Comparison of ENCODE assay signal across 10 cellular contexts in the genomic region with DNA sequence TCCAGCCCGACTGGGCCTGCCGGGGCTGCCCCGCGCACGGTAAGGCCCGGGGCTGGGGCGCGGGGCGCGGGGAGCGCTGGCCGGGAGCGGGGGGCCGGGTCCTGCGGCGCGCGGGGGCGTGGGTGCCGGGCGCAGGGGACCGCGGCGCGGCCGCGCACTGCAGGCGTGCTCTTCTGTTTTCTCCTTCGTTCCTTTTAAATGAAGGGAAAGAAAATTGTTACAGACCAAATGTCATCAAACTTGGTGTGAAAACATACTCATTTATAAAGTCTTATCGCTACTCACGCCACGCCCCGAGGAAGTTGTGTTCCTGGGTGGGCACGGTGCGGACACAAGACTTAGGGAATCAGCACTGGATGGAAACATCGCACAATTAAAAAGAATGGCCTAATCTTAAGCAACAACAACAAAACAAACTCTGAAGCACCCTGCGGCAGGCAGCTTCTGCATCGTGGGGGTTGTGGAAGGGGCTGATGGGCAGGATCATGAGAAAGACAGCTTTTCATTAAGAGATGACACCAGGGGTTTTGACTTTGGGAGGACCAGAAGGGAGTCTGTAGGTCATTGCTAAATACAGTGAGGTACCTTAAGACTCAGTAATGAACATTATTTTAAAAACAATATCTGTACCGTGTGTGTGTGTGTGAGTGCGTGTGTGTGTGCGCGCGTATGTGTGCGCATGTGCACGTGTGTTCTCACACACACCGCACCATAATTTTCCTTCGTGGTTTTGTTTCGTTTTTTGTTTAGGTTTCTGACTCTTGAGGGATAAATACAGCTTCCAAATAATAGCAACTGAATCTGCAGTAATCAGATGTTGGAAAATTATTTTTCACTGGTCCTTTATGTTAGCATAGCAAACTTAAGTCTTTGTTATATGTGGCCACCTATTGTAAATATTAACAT. TPM values are rescaled to one million over a fixed set of nuclear protein-coding genes. Genes with fewer than 3 reads are reported as not detected.
DNase-seq lines count a peak whose midpoint lies in the region; ATAC-seq and TF ChIP-seq lines count a peak whose summit lies in the region.
"Had no signal": no experiment of that assay in that cellular context is flagged by ENCODE, and none has a peak within 500 bp of the region (broad histone marks: within the 10 kb centered on the region; RNA-seq: fewer than 3 reads in every experiment).

No MANE protein-coding gene starts in this region.

- H3K4me3 ChIP-seq in esophagus muscularis mucosa (peak overlapping the region; percentile 50 to 56 (median 52)), ovary (peak overlapping the region; percentile 27), esophagus squamous epithelium (peak overlapping the region in 2 of 4 donors; percentile 24 to 59)
- no peak overlapping the region for H3K4me3 ChIP-seq in naive thymus-derived CD4-positive, alpha-beta T cell (ENCODE audit: low read length)

- H3K36me3 ChIP-seq in esophagus muscularis mucosa (no peaks in the 10 kb centered on the region), ovary (no peaks in the 10 kb centered on the region), esophagus squamous epithelium (no peaks in the 10 kb centered on the region)
- H3K36me3 ChIP-seq in naive thymus-derived CD4-positive, alpha-beta T cell (ENCODE audit: control insufficient read depth in 2 of 3, insufficient read depth in 3 of 3, low read length in 3 of 3), result no peaks in the 10 kb centered on the region

- H3K4me1 ChIP-seq in esophagus muscularis mucosa, result peaks cover 0 to 27% (median 15%) of the 10 kb centered on the region in 4 donors
- no peaks in the 10 kb centered on the region for H3K4me1 ChIP-seq in ovary (ENCODE audit: insufficient read depth)
- H3K4me1 ChIP-seq in naive thymus-derived CD4-positive, alpha-beta T cell (ENCODE audit: control insufficient read depth in 2 of 2, insufficient read depth in 2 of 2, low read length in 2 of 2), result no peaks in the 10 kb centered on the region
- H3K4me1 ChIP-seq in esophagus squamous epithelium, result peaks cover 0 to 16% (median 0%) of the 10 kb centered on the region in 3 donors

- no peak for TF ChIP-seq CTCF in esophagus muscularis mucosa (IDR thresholded peaks at IDR 0.05)
- TF ChIP-seq CTCF in ovary (IDR thresholded peaks at IDR 0.05), result no peak
- no peak for TF ChIP-seq CTCF in esophagus squamous epithelium (IDR thresholded peaks at IDR 0.05)

- no peak overlapping the region for H3K27ac Mint-ChIP-seq in naive thymus-derived CD4-positive, alpha-beta T cell
- H3K27ac Mint-ChIP-seq: CD4-positive, alpha-beta memory T cell had no signal

- peaks cover 0 to 8% (median 0%) of the 10 kb centered on the region in 11 donors for H3K9me3 Mint-ChIP-seq in naive thymus-derived CD4-positive, alpha-beta T cell

- peaks cover 0 to 11% (median 9%) of the 10 kb centered on the region in 7 donors for H3K4me1 Mint-ChIP-seq in naive thymus-derived CD4-positive, alpha-beta T cell

- H3K9me3 ChIP-seq in esophagus muscularis mucosa (no peaks in the 10 kb centered on the region), ovary (no peaks in the 10 kb centered on the region), esophagus squamous epithelium (no peaks in the 10 kb centered on the region)
- H3K9me3 ChIP-seq in naive thymus-derived CD4-positive, alpha-beta T cell (ENCODE audit: control insufficient read depth in 2 of 3, low read length in 3 of 3), result no peaks in the 10 kb centered on the region

- in situ Hi-C loops in ACHN (cut with HindIII; ENCODE audit: low pct_ligation_motif_present, low pct_unique_long_range_greater_than_20kb, low sequenced_read_pairs), result no loop called here

- H3K36me3 Mint-ChIP-seq in naive thymus-derived CD4-positive, alpha-beta T cell, result no peaks in the 10 kb centered on the region
- H3K36me3 Mint-ChIP-seq: CD4-positive, alpha-beta memory T cell had no signal

- H3K27me3 ChIP-seq in esophagus muscularis mucosa, result peaks cover 0 to 42% (median 4%) of the 10 kb centered on the region in 4 donors
- no peaks in the 10 kb centered on the region for H3K27me3 ChIP-seq in ovary
- H3K27me3 ChIP-seq in naive thymus-derived CD4-positive, alpha-beta T cell (ENCODE audit: control insufficient read depth in 2 of 2, insufficient read depth in 2 of 2, low read length in 2 of 2), result no peaks in the 10 kb centered on the region
- peaks cover 3 to 75% (median 9%) of the 10 kb centered on the region in 4 donors for H3K27me3 ChIP-seq in esophagus squamous epithelium

- no peak for ATAC-seq in naive thymus-derived CD4-positive, alpha-beta T cell

- WGBS in esophagus muscularis mucosa, result 8% methylated on average over 35 of the region's 48 CpGs
- WGBS in ovary, 3 donors, result 1 to 4% (median 2%) methylated on average over 48 of the region's 48 CpGs
- WGBS in esophagus squamous epithelium, 2 donors, result 11 to 18% methylated on average over 14 to 29 of the region's 48 CpGs

- POLR2A ChIA-PET in naive thymus-derived CD4-positive, alpha-beta T cell (lab: Charles Lee), result no interaction called here

- intact Hi-C loops in esophagus muscularis mucosa (cut with DNase I), result no loop called here
- intact Hi-C loops in ovary (cut with DNase I), result no loop called here
- intact Hi-C loops in naive thymus-derived CD4-positive, alpha-beta T cell (cut with micrococcal nuclease), result no loop called here
- intact Hi-C loops in esophagus squamous epithelium (cut with DNase I), result no loop called here

- peaks cover 33 to 68% (median 51%) of the 10 kb centered on the region in 5 donors for H3K27me3 Mint-ChIP-seq in naive thymus-derived CD4-positive, alpha-beta T cell

- no peak for TF ChIP-seq EP300 in esophagus muscularis mucosa (IDR thresholded peaks at IDR 0.05)
- TF ChIP-seq EP300 in ovary (IDR thresholded peaks at IDR 0.05), result no peak

- H3K4me3 Mint-ChIP-seq in naive thymus-derived CD4-positive, alpha-beta T cell, result peak overlapping the region in 3 of 10 donors; percentile 29 to 46 (median 38)

- CTCF ChIA-PET in naive thymus-derived CD4-positive, alpha-beta T cell (lab: Charles Lee), result no interaction called here

- peak; percentile 62 for DNase-seq in COLO668 (lab: John Stamatoyannopoulos, UW; ENCODE audit: unreplicated experiment)
- DNase-seq in NCI-H748 treated with DMSO at 0.1 percent for 48 hours (lab: John Stamatoyannopoulos, UW), result peak; percentile 15
- DNase-seq in esophagus muscularis mucosa (ENCODE audit: extremely low spot score), result peak; percentile 68
- no peak for DNase-seq in ovary
- DNase-seq in NCI-H82 (lab: John Stamatoyannopoulos, UW), result no peak
- DNase-seq in naive thymus-derived CD4-positive, alpha-beta T cell, result no peak
- DNase-seq in ACHN, result no peak
- DNase-seq in esophagus squamous epithelium (lab: John Stamatoyannopoulos, UW), result no peak
- DNase-seq: activated CD8-positive, alpha-beta memory T cell treated with anti-CD3 and anti-CD28 coated beads, Interleukin-2, amount 50 U/mL, for 4 hours; CD4-positive, alpha-beta memory T cell had no signal

- no peak for TF ChIP-seq POLR2A in esophagus muscularis mucosa (IDR thresholded peaks at IDR 0.05; ENCODE audit: low read depth)
- TF ChIP-seq POLR2A in ovary (IDR thresholded peaks at IDR 0.05), result no peak
- TF ChIP-seq POLR2A in esophagus squamous epithelium (IDR thresholded peaks at IDR 0.05), result no peak

- H3K27ac ChIP-seq in esophagus muscularis mucosa (replicated peaks in 1 of 4) (peak overlapping the region in 1 of 4 donors; percentile 51), ovary (no peak overlapping the region), esophagus squamous epithelium (no peak overlapping the region)
- no peak overlapping the region for H3K27ac ChIP-seq in naive thymus-derived CD4-positive, alpha-beta T cell (ENCODE audit: low read depth, low read length)

RNA-seq across cellular contexts. Expression of gene B3GALT5, which starts 0.5 kb away (rescaled TPM):
- total RNA-seq in esophagus muscularis mucosa (1 to 10 TPM in 1 of 4 donors, under 1 TPM in 3; under 0.01 to 1.2 (median 0.74) TPM), ovary (1 to 10 TPM in 2 of 7 donors, under 1 TPM in 5; 0.18 to 1.8 (median 0.73) TPM), esophagus squamous epithelium (1 to 10 TPM in 1 of 4 donors, under 1 TPM in 3; 0.19 to 2.6 (median 0.64) TPM)
- under 1 TPM; 0.12 to 0.23 TPM for polyA plus RNA-seq in ovary
- not detected for total RNA-seq in naive thymus-derived CD4-positive, alpha-beta T cell
- not detected for polyA plus RNA-seq in naive thymus-derived CD4-positive, alpha-beta T cell
- total RNA-seq: CD4-positive, alpha-beta memory T cell had no signal
- polyA plus RNA-seq: CD4-positive, alpha-beta memory T cell had no signal

Comparison
In these comparisons a context has a peak if more than half of its experiments do, and no peak if none do; other contexts are left out.
1. DNase-seq: peak in COLO668 (single experiment), NCI-H748 treated with DMSO at 0.1 percent for 48 hours (single experiment) and esophagus muscularis mucosa (single experiment); none in ovary (0 of 5), NCI-H82 (single experiment), naive thymus-derived CD4-positive, alpha-beta T cell (0 of 9), ACHN (single experiment) and esophagus squamous epithelium (single experiment).